ENCODE assay signal across 9 cellular contexts in the genomic region with DNA sequence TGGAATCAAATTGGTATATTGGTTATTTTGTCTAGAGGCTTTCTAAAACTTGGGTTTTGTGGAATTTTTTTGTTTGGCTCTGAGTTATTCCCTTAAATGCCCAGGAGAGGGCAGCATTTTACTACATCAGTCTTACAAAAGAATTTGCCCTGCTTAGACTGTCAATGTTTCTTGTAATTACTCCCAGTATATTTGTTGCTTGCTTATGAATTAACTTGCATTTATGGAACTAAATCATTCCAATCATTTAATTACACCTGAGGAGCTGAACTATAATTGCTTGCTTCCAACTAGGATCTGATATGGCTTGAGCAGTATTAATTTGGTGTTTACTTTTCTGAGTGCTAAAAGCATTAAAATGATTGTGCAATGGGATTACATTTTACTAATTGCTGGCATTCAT. TPM values are rescaled to one million over a fixed set of nuclear protein-coding genes. Genes with fewer than 3 reads are reported as not detected.
DNase-seq lines count a peak whose midpoint lies in the region; ATAC-seq and TF ChIP-seq lines count a peak whose summit lies in the region.
"Had no signal": no experiment of that assay in that cellular context is flagged by ENCODE, and none has a peak within 500 bp of the region (broad histone marks: within the 10 kb centered on the region; RNA-seq: fewer than 3 reads in every experiment).

No MANE protein-coding gene starts in this region.

- H4K20me1 ChIP-seq in OCI-LY3 (ENCODE audit: insufficient read depth, low read length): no peaks in the 10 kb centered on the region

- H3K4me1 ChIP-seq in OCI-LY3 (ENCODE audit: low read length): no peaks in the 10 kb centered on the region

- H2AFZ ChIP-seq in OCI-LY3 (ENCODE audit: low read depth, low read length): no peak overlapping the region

- H3K36me3 ChIP-seq in OCI-LY3 (replicated peaks; ENCODE audit: low read depth, low read length): no peaks in the 10 kb centered on the region

- no peaks in the 10 kb centered on the region for H3K79me2 ChIP-seq in OCI-LY3 (ENCODE audit: low read length)

- H3K27me3 ChIP-seq in OCI-LY3 (ENCODE audit: low read depth, low read length): 0 out of 2 replicates have a peak, but pooled peaks cover 3% of the 10 kb centered on the region

- peak; percentile 49 for DNase-seq in G401 (ENCODE audit: low spot score)
- peak; percentile 35 for DNase-seq in Jurkat, Clone E6-1 (ENCODE audit: low read depth, low spot score)
- DNase-seq in epithelial cell of esophagus (ENCODE audit: low read depth): peak; percentile 64
- peak; percentile 17 for DNase-seq in non-pigmented ciliary epithelial cell (ENCODE audit: low read depth)
- DNase-seq in stimulated activated CD4-positive, alpha-beta T cell treated with anti-CD3 and anti-CD28 coated beads, Interleukin-12 subunit alpha, Interleukin-12 subunit beta, amount 100 ng/mL, for 4 hours: no peak

- in situ Hi-C loops in G401 (cut with HindIII; ENCODE audit: low sequenced_read_pairs): no loop called here

- no peak overlapping the region for H3K4me2 ChIP-seq in OCI-LY3 (ENCODE audit: low read length)

- peak; percentile 75 for TF ChIP-seq CTCF in OCI-LY3 (IDR thresholded peaks at IDR 0.05; ENCODE audit: low read depth, low read length)
- TF ChIP-seq CTCF in epithelial cell of esophagus (IDR thresholded peaks at IDR 0.05; ENCODE audit: insufficient read depth, low read depth, low read length, missing control alignments): peak; percentile 67

- H3K9me3 ChIP-seq in OCI-LY3 (ENCODE audit: insufficient read depth, low read length): no peaks in the 10 kb centered on the region

- ATAC-seq in GM21447 (IDR thresholded peaks at IDR 0.05; ENCODE audit: unreplicated experiment): no peak
- ATAC-seq in HG03439 (IDR thresholded peaks at IDR 0.05; ENCODE audit: unreplicated experiment): no peak

- H3K27ac ChIP-seq in OCI-LY3 (ENCODE audit: low read length): no peak overlapping the region

- H3K9ac ChIP-seq in OCI-LY3 (ENCODE audit: low read length): no peak overlapping the region

- no peak overlapping the region for H3K4me3 ChIP-seq in Jurkat, Clone E6-1 (ENCODE audit: low read length)
- H3K4me3 ChIP-seq in OCI-LY3 (ENCODE audit: low read length) (no peak overlapping the region), epithelial cell of esophagus (ENCODE audit: low read length) (no peak overlapping the region)

RNA-seq across cellular contexts. Expression of gene MIPOL1, which starts 48.7 kb away (rescaled TPM):
- 8.4 and 13.2 TPM in 2 replicates for total RNA-seq in G401 (2014; rRNA removed; shearing (Covaris generic))
- not detected for polyA plus RNA-seq in Jurkat, Clone E6-1 (2012; ENCODE audit: insufficient read depth, insufficient read length)
- total RNA-seq: activated CD8-positive, alpha-beta memory T cell treated with anti-CD3 and anti-CD28 coated beads for 36 hours had no signal
